8 cellular contexts compared by ENCODE assay signal in genomic region chr11:128695539-128696221, GRCh38. TPM values are rescaled to one million over a fixed set of nuclear protein-coding genes. Genes with fewer than 3 reads are reported as not detected.
DNase-seq lines count a peak whose midpoint lies in the region; ATAC-seq and TF ChIP-seq lines count a peak whose summit lies in the region.

No MANE protein-coding gene starts in this region.

- H3K4me1 Mint-ChIP-seq in activated T-cell treated with anti-CD3 and anti-CD28 coated beads, Interleukin-2, amount 50 U/mL, for 72 hours (ENCODE audit: low read depth): peaks cover 54% of the 10 kb centered on the region

- no peak overlapping the region; the same call in 1 of the 2 replicates for H2AFZ ChIP-seq in SK-N-SH (ENCODE audit: low read depth)

- DNase-seq in SK-N-SH (no peak), left ventricle myocardium superior (peak; percentile 31), spleen (peak; percentile 87), NCI-H1694 (lab: John Stamatoyannopoulos, UW) (no peak), omental fat pad (ENCODE audit: low spot score) (no peak)
- peak in 1 of 2 donors; percentile 28 for DNase-seq in activated T-cell treated with anti-CD3 and anti-CD28 coated beads, Interleukin-2, amount 50 U/mL, for 72 hours

- no peak for TF ChIP-seq RAD21 in SK-N-SH (IDR thresholded peaks at IDR 0.05; ENCODE audit: low read length)

- no peak for TF ChIP-seq EP300 in SK-N-SH (IDR thresholded peaks at IDR 0.05; ENCODE audit: borderline replicate concordance in 1 of 2, low read depth in 1 of 2, low read length in 1 of 2)

- H3K27me3 Mint-ChIP-seq in activated T-cell treated with anti-CD3 and anti-CD28 coated beads, Interleukin-2, amount 50 U/mL, for 72 hours (ENCODE audit: low read depth): peaks cover 6% of the 10 kb centered on the region

- ATAC-seq in SK-N-SH treated with all-trans-retinoic acid at 6 μM for 48 hours (no peak), HG03521 (IDR thresholded peaks at IDR 0.05; ENCODE audit: unreplicated experiment) (peak; percentile 24), left ventricle myocardium superior (peak; percentile 30), omental fat pad (ENCODE audit: low FRiP score) (no peak)
- ATAC-seq in activated T-cell treated with anti-CD3 and anti-CD28 coated beads, Interleukin-2, amount 50 U/mL, for 72 hours (replicated peaks in 1 of 2): peak; percentile 27 to 33

- WGBS in SK-N-SH (ENCODE audit: low lambda C conversion rate): 73% methylated on average over 6 of the region's 6 CpGs
- 6 to 20% (median 8%) methylated on average over 6 of the region's 6 CpGs for WGBS in spleen, 5 donors

- POLR2A ChIA-PET in SK-N-SH (lab: Yijun Ruan, JAX): no interaction called here

- peak; percentile 4 to 46 (median 27) for TF ChIP-seq POLR2A in spleen (IDR thresholded peaks at IDR 0.05)

- H3K4me3 ChIP-seq in SK-N-SH (ENCODE audit: low read depth in 2 of 2, low read length in 1 of 2) (peak overlapping the region; percentile 60 to 98; a peak in 3 of 4 replicates), spleen (peak overlapping the region; percentile 52 to 94 (median 84))

- H3K36me3 ChIP-seq in SK-N-SH (replicated peaks in 1 of 2; ENCODE audit: control insufficient read depth in 1 of 2, insufficient read depth in 2 of 2, low read length in 1 of 2) (no peaks in the 10 kb centered on the region), spleen (peaks cover 0 to 32% (median 0%) of the 10 kb centered on the region in 6 donors)

- peaks cover 10% of the 10 kb centered on the region for H4K20me1 ChIP-seq in SK-N-SH (ENCODE audit: insufficient read depth)

- H3K9me3 Mint-ChIP-seq in activated T-cell treated with anti-CD3 and anti-CD28 coated beads, Interleukin-2, amount 50 U/mL, for 72 hours: no peaks in the 10 kb centered on the region

- H3K27me3 ChIP-seq in SK-N-SH (ENCODE audit: insufficient read depth): no peaks in the 10 kb centered on the region
- no peaks in the 10 kb centered on the region for H3K27me3 ChIP-seq in spleen (replicated peaks in 1 of 7)

- peak overlapping the region; percentile 96 for H3K27ac Mint-ChIP-seq in activated T-cell treated with anti-CD3 and anti-CD28 coated beads, Interleukin-2, amount 50 U/mL, for 72 hours

- peaks cover 10 to 15% of the 10 kb centered on the region in 2 experiments; a peak in 1 of 4 replicates for H3K4me1 ChIP-seq in SK-N-SH (ENCODE audit: control insufficient read depth in 1 of 2, insufficient read depth in 2 of 2, low read depth in 1 of 2, low read length in 1 of 2)
- H3K4me1 ChIP-seq in spleen: peaks cover 40 to 79% (median 70%) of the 10 kb centered on the region in 6 donors

- no peaks in the 10 kb centered on the region for H3K9me2 ChIP-seq in SK-N-SH

- peaks cover 2 to 6% of the 10 kb centered on the region in 2 donors for H3K36me3 Mint-ChIP-seq in activated T-cell treated with anti-CD3 and anti-CD28 coated beads, Interleukin-2, amount 50 U/mL, for 72 hours (ENCODE audit: insufficient read depth in 2 of 2)

- H3K9me3 ChIP-seq in SK-N-SH: no peaks in the 10 kb centered on the region
- no peaks in the 10 kb centered on the region for H3K9me3 ChIP-seq in spleen

- CTCF ChIA-PET in SK-N-SH (lab: Yijun Ruan, JAX): no interaction called here

- intact Hi-C loops in left ventricle myocardium superior (cut with micrococcal nuclease) (no loop called here), spleen (cut with DNase I; ENCODE audit: low total_unique reads) (no loop called here)

- no peak for TF ChIP-seq CTCF in SK-N-SH (IDR thresholded peaks at IDR 0.05)
- TF ChIP-seq CTCF in spleen (IDR thresholded peaks at IDR 0.05 in 8 of 11, conservative IDR thresholded peaks at IDR 0.05 in 3 of 11): peak in 2 of 11 experiments; percentile 18 to 33
- TF ChIP-seq CTCF in omental fat pad (IDR thresholded peaks at IDR 0.05): no peak

- peak overlapping the region; percentile 98 for H3K9ac ChIP-seq in SK-N-SH

- peak overlapping the region; percentile 87 to 91 for H3K4me3 Mint-ChIP-seq in activated T-cell treated with anti-CD3 and anti-CD28 coated beads, Interleukin-2, amount 50 U/mL, for 72 hours

- H3K27ac ChIP-seq in SK-N-SH (ENCODE audit: low read depth in 2 of 2, low read length in 1 of 2) (peak overlapping the region in 1 of 2 experiments; percentile 97; a peak in 1 of 4 replicates), spleen (peak overlapping the region; percentile 78 to 100 (median 99))

- peak overlapping the region; percentile 97 for H3K4me2 ChIP-seq in SK-N-SH

- H3K79me2 ChIP-seq in SK-N-SH (ENCODE audit: insufficient read depth): peaks cover 68% of the 10 kb centered on the region

- peaks cover 9% of the 10 kb centered on the region for H3F3A ChIP-seq in SK-N-SH (replicated peaks; ENCODE audit: insufficient read depth)

TF ChIP-seq in SK-N-SH, 30 proteins besides CTCF, POLR2A, EP300 and RAD21 (continues in another document):
- TF ChIP-seq MXI1 (IDR thresholded peaks at IDR 0.05; ENCODE audit: low read depth, low read length): no peak
- no peak for TF ChIP-seq GATA2 (CRISPR knock-in tag; IDR thresholded peaks at IDR 0.05)
- TF ChIP-seq, protein P1, sequence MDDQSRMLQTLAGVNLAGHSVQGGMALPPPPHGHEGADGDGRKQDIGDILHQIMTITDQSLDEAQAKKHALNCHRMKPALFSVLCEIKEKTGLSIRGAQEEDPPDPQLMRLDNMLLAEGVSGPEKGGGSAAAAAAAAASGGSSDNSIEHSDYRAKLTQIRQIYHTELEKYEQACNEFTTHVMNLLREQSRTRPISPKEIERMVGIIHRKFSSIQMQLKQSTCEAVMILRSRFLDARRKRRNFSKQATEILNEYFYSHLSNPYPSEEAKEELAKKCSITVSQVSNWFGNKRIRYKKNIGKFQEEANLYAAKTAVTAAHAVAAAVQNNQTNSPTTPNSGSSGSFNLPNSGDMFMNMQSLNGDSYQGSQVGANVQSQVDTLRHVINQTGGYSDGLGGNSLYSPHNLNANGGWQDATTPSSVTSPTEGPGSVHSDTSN (IDR thresholded peaks at IDR 0.05): no peak
- no peak for TF ChIP-seq POLR2AphosphoS5 (IDR thresholded peaks at IDR 0.05; ENCODE audit: low read depth, low read length)
- TF ChIP-seq TAF1 (IDR thresholded peaks at IDR 0.05; ENCODE audit: borderline replicate concordance, low read depth, low read length): no peak
- TF ChIP-seq RXRA (IDR thresholded peaks at IDR 0.05; ENCODE audit: borderline replicate concordance, low read depth): no peak
- TF ChIP-seq, protein P2, sequence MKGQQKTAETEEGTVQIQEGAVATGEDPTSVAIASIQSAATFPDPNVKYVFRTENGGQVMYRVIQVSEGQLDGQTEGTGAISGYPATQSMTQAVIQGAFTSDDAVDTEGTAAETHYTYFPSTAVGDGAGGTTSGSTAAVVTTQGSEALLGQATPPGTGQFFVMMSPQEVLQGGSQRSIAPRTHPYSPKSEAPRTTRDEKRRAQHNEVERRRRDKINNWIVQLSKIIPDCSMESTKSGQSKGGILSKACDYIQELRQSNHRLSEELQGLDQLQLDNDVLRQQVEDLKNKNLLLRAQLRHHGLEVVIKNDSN (IDR thresholded peaks at IDR 0.05; ENCODE audit: borderline replicate concordance, low read depth): no peak
- no peak for TF ChIP-seq RFX5 (IDR thresholded peaks at IDR 0.05; ENCODE audit: low read length)
- no peak for TF ChIP-seq YY1 (IDR thresholded peaks at IDR 0.05; ENCODE audit: low read depth)
- TF ChIP-seq RCOR1 (IDR thresholded peaks at IDR 0.05; ENCODE audit: low read length): no peak
- TF ChIP-seq SMC3 (IDR thresholded peaks at IDR 0.05; ENCODE audit: low read depth, low read length): no peak
- TF ChIP-seq TCF12 (IDR thresholded peaks at IDR 0.05): no peak
- TF ChIP-seq GABPA (IDR thresholded peaks at IDR 0.05; ENCODE audit: low read depth): no peak

TF ChIP-seq in SK-N-SH treated with all-trans-retinoic acid at 6 μM for 48 hours, 23 proteins besides CTCF, POLR2A, EP300 and RAD21:
- TF ChIP-seq ESRRG (CRISPR knock-in tag; IDR thresholded peaks at IDR 0.05) (no peak), OSR1 (CRISPR knock-in tag; IDR thresholded peaks at IDR 0.05) (no peak), ZNF8 (CRISPR knock-in tag; IDR thresholded peaks at IDR 0.05) (no peak), ZNF565 (CRISPR knock-in tag; conservative IDR thresholded peaks at IDR 0.05; ENCODE audit: low read depth) (no peak), TOX (CRISPR knock-in tag; IDR thresholded peaks at IDR 0.05; ENCODE audit: borderline replicate concordance) (no peak), TCF4 (CRISPR knock-in tag; IDR thresholded peaks at IDR 0.05; ENCODE audit: borderline replicate concordance) (no peak), BACH2 (CRISPR knock-in tag; IDR thresholded peaks at IDR 0.05; ENCODE audit: borderline replicate concordance) (no peak)

RNA-seq across cellular contexts. Expression of gene FLI1, which starts 1.8 kb away (rescaled TPM):
- 14.7 and 16.7 TPM in 2 replicates for polyA plus RNA-seq in SK-N-SH (2012; rRNA removed)
- polyA plus RNA-seq in SK-N-SH (2012; cell fraction: cytosol; rRNA removed): 6.6 and 9.8 TPM in 2 replicates
- polyA plus RNA-seq in SK-N-SH (2012; cell fraction: nucleus; rRNA removed): 10.6 and 13.2 TPM in 2 replicates
- total RNA-seq in activated T-cell treated with anti-CD3 and anti-CD28 coated beads, Interleukin-2, amount 50 U/mL, for 72 hours: 10 to 100 TPM; 48.6 to 58.5 TPM
- total RNA-seq in left ventricle myocardium superior: 18.9 TPM
- 100 to 1,000 TPM; 125 to 270 (median 160) TPM for total RNA-seq in spleen
- 10 to 100 TPM; 45.8 to 74.2 (median 52.5) TPM for polyA plus RNA-seq in spleen
- total RNA-seq in omental fat pad: 100 to 1,000 TPM in 1 of 4 donors, 10 to 100 TPM in 3; 12.9 to 118 (median 50.4) TPM

Comparison
In these comparisons a context has a peak if more than half of its experiments do, and no peak if none do; other contexts are left out.
1. DNase-seq: peak in left ventricle myocardium superior (single experiment) and spleen (single experiment); none in SK-N-SH (single experiment), NCI-H1694 (single experiment) and omental fat pad (single experiment).
2. ATAC-seq: peak in HG03521 (single experiment), activated T-cell treated with anti-CD3 and anti-CD28 coated beads, Interleukin-2, amount 50 U/mL, for 72 hours (2 of 2) and left ventricle myocardium superior (single experiment); none in SK-N-SH treated with all-trans-retinoic acid at 6 μM for 48 hours (single experiment) and omental fat pad (single experiment).